ENCODE assay signal across 9 cellular contexts in genomic region chr14:61567838-61568571, GRCh38.
A peak's percentile ranks its signal among the peaks of the same experiment; 100 is the strongest.
DNase-seq lines count a peak whose midpoint lies in the region; ATAC-seq and TF ChIP-seq lines count a peak whose summit lies in the region.
"Had no signal": no experiment of that assay in that cellular context is flagged by ENCODE, and none has a peak within 500 bp of the region (broad histone marks: within the 10 kb centered on the region; RNA-seq: fewer than 3 reads in every experiment).

No MANE protein-coding gene starts in this region.

- H3K4me1 ChIP-seq in Karpas-422 (ENCODE audit: low read length) (peaks cover 26% of the 10 kb centered on the region), SK-N-SH (ENCODE audit: control insufficient read depth in 1 of 2, insufficient read depth in 2 of 2, low read depth in 1 of 2, low read length in 1 of 2) (peaks cover 34 to 47% of the 10 kb centered on the region in 2 experiments)

- H2AFZ ChIP-seq in Karpas-422 (ENCODE audit: low read length) = peak overlapping the region; percentile 68
- no peak overlapping the region for H2AFZ ChIP-seq in SK-N-SH (ENCODE audit: low read depth)

- CTCF ChIA-PET in SK-N-SH (lab: Yijun Ruan, JAX) = no interaction called here

- H3K36me3 ChIP-seq in Karpas-422 (ENCODE audit: insufficient read depth, low read length) (no peaks in the 10 kb centered on the region), SK-N-SH (replicated peaks in 1 of 2; ENCODE audit: control insufficient read depth in 1 of 2, insufficient read depth in 2 of 2, low read length in 1 of 2) (no peaks in the 10 kb centered on the region)

- H3K9me3 ChIP-seq in Karpas-422 (ENCODE audit: low read length) (no peaks in the 10 kb centered on the region), SK-N-SH (no peaks in the 10 kb centered on the region)

- no peak for TF ChIP-seq RAD21 in SK-N-SH (IDR thresholded peaks at IDR 0.05; ENCODE audit: low read length)

- H3K9me2 ChIP-seq in Karpas-422 (replicated peaks; ENCODE audit: insufficient read depth, low read length) (no peaks in the 10 kb centered on the region), SK-N-SH (no peaks in the 10 kb centered on the region)

- WGBS in SK-N-SH (ENCODE audit: low lambda C conversion rate) = 87% methylated on average over 13 of the region's 13 CpGs

- H3K27me3 ChIP-seq in Karpas-422 (ENCODE audit: low read length) = no peaks in the 10 kb centered on the region; the same call in 1 of the 2 replicates
- H3K27me3 ChIP-seq in SK-N-SH (ENCODE audit: insufficient read depth) = no peaks in the 10 kb centered on the region

- H3F3A ChIP-seq in SK-N-SH (replicated peaks; ENCODE audit: insufficient read depth) = peaks cover 39% of the 10 kb centered on the region

- peak overlapping the region; percentile 56 to 93 (median 86) for H3K4me3 Mint-ChIP-seq in naive B cell

- ATAC-seq in naive B cell (ENCODE audit: low read depth in 2 of 2) = peak in 1 of 2 donors; percentile 4
- ATAC-seq in HG02623 (IDR thresholded peaks at IDR 0.05; ENCODE audit: unreplicated experiment) = no peak

- no peaks in the 10 kb centered on the region for H3K9me3 Mint-ChIP-seq in naive B cell

- H3K9ac ChIP-seq in Karpas-422 (ENCODE audit: low read length) (peak overlapping the region; percentile 59), SK-N-SH (no peak overlapping the region)

- no peak for TF ChIP-seq CTCF in coronary artery (IDR thresholded peaks at IDR 0.05)
- TF ChIP-seq CTCF in SK-N-SH (IDR thresholded peaks at IDR 0.05) = no peak

- H3K4me3 ChIP-seq in Karpas-422 (ENCODE audit: low read length) (peak overlapping the region; percentile 65), coronary artery (peak overlapping the region; percentile 55), SK-N-SH (ENCODE audit: low read depth in 2 of 2, low read length in 1 of 2) (no peak overlapping the region)

- peak overlapping the region; percentile 95 to 99 (median 96) for H3K27ac Mint-ChIP-seq in naive B cell

- H3K27ac ChIP-seq in Karpas-422 (ENCODE audit: low read length) (peak overlapping the region; percentile 58), coronary artery (peak overlapping the region; percentile 43 to 46), SK-N-SH (ENCODE audit: low read depth in 2 of 2, low read length in 1 of 2) (no peak overlapping the region)
- H3K27ac ChIP-seq: C4-2B had no signal

- H4K20me1 ChIP-seq in Karpas-422 (ENCODE audit: insufficient read depth, low read depth, low read length) (no peaks in the 10 kb centered on the region), SK-N-SH (ENCODE audit: insufficient read depth) (no peaks in the 10 kb centered on the region)

- H3K4me2 ChIP-seq in Karpas-422 (ENCODE audit: low read depth, low read length, poor library complexity, severe bottlenecking) (peak overlapping the region; percentile 85), SK-N-SH (no peak overlapping the region)

- H3K27me3 Mint-ChIP-seq in naive B cell = no peaks in the 10 kb centered on the region

- no peaks in the 10 kb centered on the region for H3K79me2 ChIP-seq in Karpas-422 (ENCODE audit: low read length)
- H3K79me2 ChIP-seq in SK-N-SH (ENCODE audit: insufficient read depth) = no peaks in the 10 kb centered on the region

- H3K36me3 Mint-ChIP-seq in naive B cell = no peaks in the 10 kb centered on the region

- TF ChIP-seq EP300 in SK-N-SH (IDR thresholded peaks at IDR 0.05; ENCODE audit: borderline replicate concordance in 1 of 2, low read depth in 1 of 2, low read length in 1 of 2) = no peak

- H3K4me1 Mint-ChIP-seq in naive B cell = peaks cover 67 to 84% (median 73%) of the 10 kb centered on the region in 3 donors

- POLR2A ChIA-PET in SK-N-SH (lab: Yijun Ruan, JAX) = no interaction called here

- DNase-seq in NCI-H2171 treated with DMSO at 0.1 percent for 48 hours (lab: John Stamatoyannopoulos, UW) (peak; percentile 65), NCI-H2171 (lab: John Stamatoyannopoulos, UW) (no peak), Karpas-422 (peak; percentile 66), coronary artery (ENCODE audit: low spot score) (no peak), naive B cell (no peak), SK-N-SH (no peak), 8988T (no peak)

TF ChIP-seq in SK-N-SH, 30 proteins besides CTCF, POLR2A, EP300 and RAD21:
- TF ChIP-seq USF2 (IDR thresholded peaks at IDR 0.05; ENCODE audit: borderline replicate concordance, low read depth, low read length) (no peak), TEAD4 (IDR thresholded peaks at IDR 0.05; ENCODE audit: borderline replicate concordance, insufficient read depth) (no peak), GABPA (IDR thresholded peaks at IDR 0.05; ENCODE audit: low read depth) (no peak)

Comparison
In these comparisons a context has a peak if more than half of its experiments do, and no peak if none do; other contexts are left out.
1. DNase-seq: peak in NCI-H2171 treated with DMSO at 0.1 percent for 48 hours (single experiment) and Karpas-422 (single experiment); none in NCI-H2171 (single experiment), coronary artery (single experiment), naive B cell (single experiment), SK-N-SH (single experiment) and 8988T (single experiment).
2. H3K27ac ChIP-seq: peak in Karpas-422 (single experiment) and coronary artery (2 of 2); none in SK-N-SH (0 of 2).
3. H3K4me3 ChIP-seq: peak in Karpas-422 (single experiment) and coronary artery (single experiment); none in SK-N-SH (0 of 2).